14 cellular contexts compared by ENCODE assay signal in the genomic region with DNA sequence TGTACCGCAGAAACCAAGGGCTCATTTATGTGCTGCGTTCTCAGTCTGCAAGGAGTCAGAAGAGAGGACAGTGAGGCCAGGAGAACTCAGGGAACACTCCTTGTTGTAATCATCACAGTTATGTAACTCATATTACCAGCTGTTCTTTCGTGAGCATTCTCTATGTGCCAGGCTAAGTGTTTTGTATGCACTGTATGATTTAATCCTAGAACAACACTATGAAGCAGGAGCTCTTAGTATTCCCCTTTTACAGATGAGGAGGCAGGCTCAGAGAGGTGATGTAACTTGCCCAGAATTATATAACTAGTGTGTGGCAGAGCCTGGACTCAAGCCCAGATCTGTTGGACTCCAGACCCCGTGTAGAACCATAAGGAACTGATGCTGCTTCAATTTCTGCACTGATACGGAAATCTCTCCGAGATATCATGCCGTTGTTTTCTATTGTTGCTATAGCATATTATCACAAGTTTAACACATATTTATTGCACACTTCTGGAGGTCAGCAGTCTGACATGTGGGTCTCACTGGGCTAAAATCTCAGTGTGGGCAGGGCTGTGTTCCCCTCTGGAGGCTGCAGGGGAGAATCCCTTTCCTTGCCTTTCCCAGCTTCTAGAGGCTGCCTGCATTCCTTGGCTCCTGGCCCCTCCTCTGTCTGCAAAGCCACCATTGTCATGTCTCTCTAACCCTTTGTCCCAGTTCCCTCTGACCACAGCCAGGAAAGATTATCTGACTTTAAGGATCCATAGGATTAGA. TPM values are rescaled to one million over a fixed set of nuclear protein-coding genes. Genes with fewer than 3 reads are reported as not detected.
DNase-seq lines count a peak whose midpoint lies in the region; ATAC-seq and TF ChIP-seq lines count a peak whose summit lies in the region.
"Had no signal": no experiment of that assay in that cellular context is flagged by ENCODE, and none has a peak within 500 bp of the region (broad histone marks: within the 10 kb centered on the region; RNA-seq: fewer than 3 reads in every experiment).

No MANE protein-coding gene starts in this region.

- TF ChIP-seq CTCF in activated CD8-positive, alpha-beta T cell treated with anti-CD3 and anti-CD28 coated beads for 36 hours (IDR thresholded peaks at IDR 0.05), result no peak

- H3K9me3 ChIP-seq in esophagus (ENCODE audit: control insufficient read depth in 2 of 2, insufficient read depth in 1 of 2, low read depth in 1 of 2, low read length in 1 of 2) (no peaks in the 10 kb centered on the region), mucosa of rectum (ENCODE audit: control insufficient read depth in 2 of 2, low read length in 2 of 2) (no peaks in the 10 kb centered on the region)
- H3K9me3 ChIP-seq: SJSA1 had no signal

- no peak overlapping the region for H3K4me3 Mint-ChIP-seq in activated CD8-positive, alpha-beta T cell treated with anti-CD3 and anti-CD28 coated beads for 36 hours

- ATAC-seq in GM19467 (IDR thresholded peaks at IDR 0.05; ENCODE audit: unreplicated experiment), result no peak
- ATAC-seq in activated CD8-positive, alpha-beta T cell treated with anti-CD3 and anti-CD28 coated beads for 36 hours, result no peak

- H3K9me3 Mint-ChIP-seq in activated CD8-positive, alpha-beta T cell treated with anti-CD3 and anti-CD28 coated beads for 36 hours, result no peaks in the 10 kb centered on the region

- H3K36me3 Mint-ChIP-seq in activated CD8-positive, alpha-beta T cell treated with anti-CD3 and anti-CD28 coated beads for 36 hours (ENCODE audit: low read depth), result no peaks in the 10 kb centered on the region

- DNase-seq in AG08395 (ENCODE audit: low spot score), result peak; percentile 34
- DNase-seq in NCI-H2029 treated with DMSO at 0.1 percent for 48 hours (lab: John Stamatoyannopoulos, UW), result peak; percentile 26
- DNase-seq in activated CD8-positive, alpha-beta T cell treated with anti-CD3 and anti-CD28 coated beads for 36 hours, result no peak
- no peak for DNase-seq in NCI-H345 treated with DMSO at 0.1 percent for 48 hours (lab: John Stamatoyannopoulos, UW; ENCODE audit: unreplicated experiment)
- DNase-seq in A172 (ENCODE audit: low spot score), result no peak
- DNase-seq: activated CD4-positive, alpha-beta T cell treated with anti-CD3 and anti-CD28 coated beads, Interleukin-2, amount 50 U/mL, for 1 hour; brain microvascular endothelial cell; hypothalamus; NCI-H1105 had no signal

- intact Hi-C loops in activated CD8-positive, alpha-beta T cell treated with anti-CD3 and anti-CD28 coated beads for 36 hours (cut with micrococcal nuclease), result no loop called here

- no peak overlapping the region for H3K4me3 ChIP-seq in esophagus (ENCODE audit: low read depth in 1 of 2, low read length in 2 of 2)
- peak overlapping the region; percentile 34 to 35 for H3K4me3 ChIP-seq in mucosa of rectum (ENCODE audit: low read length in 2 of 2)
- H3K4me3 ChIP-seq: SJSA1 had no signal

- peak overlapping the region in 1 of 2 donors; percentile 55 for H3K9ac ChIP-seq in mucosa of rectum (ENCODE audit: low read depth in 1 of 2, low read length in 2 of 2)

- no peaks in the 10 kb centered on the region for H3K27me3 Mint-ChIP-seq in activated CD8-positive, alpha-beta T cell treated with anti-CD3 and anti-CD28 coated beads for 36 hours

- H3K27ac ChIP-seq in esophagus (ENCODE audit: low read depth in 2 of 2, low read length in 1 of 2), result peak overlapping the region; percentile 92 to 95
- H3K27ac ChIP-seq in mucosa of rectum (ENCODE audit: low read depth in 2 of 2, low read length in 2 of 2), result peak overlapping the region; percentile 80 to 91
- H3K27ac ChIP-seq: brain microvascular endothelial cell, SJSA1 had no signal

- H3K27ac Mint-ChIP-seq in activated CD8-positive, alpha-beta T cell treated with anti-CD3 and anti-CD28 coated beads for 36 hours, result no peak overlapping the region
- H3K27ac Mint-ChIP-seq: progenitor cell of endocrine pancreas had no signal

- peaks cover 1% of the 10 kb centered on the region for H3K4me1 Mint-ChIP-seq in activated CD8-positive, alpha-beta T cell treated with anti-CD3 and anti-CD28 coated beads for 36 hours (ENCODE audit: low read depth)

- CTCF ChIA-PET in activated CD8-positive, alpha-beta T cell treated with anti-CD3 and anti-CD28 coated beads for 36 hours (lab: Charles Lee), result interaction anchor here (2.0 kb wide), 1 partner anchor 12 kb away, joined by 11 read pairs; no protein-coding TSS in a partner anchor

- H3K4me1 ChIP-seq in esophagus (ENCODE audit: control insufficient read depth in 2 of 2, insufficient read depth in 2 of 2, low read length in 1 of 2) (peaks cover 0 to 40% of the 10 kb centered on the region in 2 donors), mucosa of rectum (ENCODE audit: control insufficient read depth in 2 of 2, insufficient read depth in 2 of 2, low read length in 2 of 2) (peaks cover 23 to 46% of the 10 kb centered on the region in 2 donors)

- H3K27me3 ChIP-seq in esophagus (ENCODE audit: control insufficient read depth in 1 of 2, insufficient read depth in 2 of 2, low read length in 2 of 2) (no peaks in the 10 kb centered on the region), mucosa of rectum (ENCODE audit: control insufficient read depth in 2 of 2, insufficient read depth in 2 of 2, low read length in 2 of 2) (no peaks in the 10 kb centered on the region)
- H3K27me3 ChIP-seq: brain microvascular endothelial cell, SJSA1 had no signal

- 35 to 37% methylated on average over 7 of the region's 7 CpGs for WGBS in esophagus, 2 donors

- H3K36me3 ChIP-seq in esophagus (ENCODE audit: control insufficient read depth in 2 of 2, insufficient read depth in 2 of 2, low read length in 1 of 2) (no peaks in the 10 kb centered on the region), mucosa of rectum (ENCODE audit: control insufficient read depth in 2 of 2, insufficient read depth in 2 of 2, low read length in 2 of 2) (no peaks in the 10 kb centered on the region)
- H3K36me3 ChIP-seq: brain microvascular endothelial cell, SJSA1 had no signal

- POLR2A ChIA-PET in activated CD8-positive, alpha-beta T cell treated with anti-CD3 and anti-CD28 coated beads for 36 hours (lab: Charles Lee), result interaction anchor here (1.5 kb wide), 1 partner anchor 15 kb away, joined by 3 read pairs; no protein-coding TSS in a partner anchor

RNA-seq across cellular contexts. Expression of gene CD9, which starts 16.3 kb away (rescaled TPM):
- polyA plus RNA-seq in esophagus, result 100 to 1,000 TPM; 467 to 898 TPM
- 1 to 10 TPM; 9.1 to 9.2 TPM for total RNA-seq in activated CD8-positive, alpha-beta T cell treated with anti-CD3 and anti-CD28 coated beads for 36 hours
- 107 and 128 TPM in 2 replicates for total RNA-seq in A172 (2014; rRNA removed; shearing (Covaris generic))

RNA-seq across cellular contexts. Expression of gene VWF, which starts 59.4 kb away (rescaled TPM):
- 10 to 100 TPM; 14.8 to 38.4 TPM for polyA plus RNA-seq in esophagus
- total RNA-seq in activated CD8-positive, alpha-beta T cell treated with anti-CD3 and anti-CD28 coated beads for 36 hours, result under 1 TPM; 0.11 to 0.13 TPM
- 0.31 and 0.36 TPM in 2 replicates for total RNA-seq in A172 (2014; rRNA removed; shearing (Covaris generic))

Comparison
In these comparisons a context has a peak if more than half of its experiments do, and no peak if none do; other contexts are left out.
1. DNase-seq: peak in AG08395 (single experiment) and NCI-H2029 treated with DMSO at 0.1 percent for 48 hours (single experiment); none in activated CD8-positive, alpha-beta T cell treated with anti-CD3 and anti-CD28 coated beads for 36 hours (single experiment), NCI-H345 treated with DMSO at 0.1 percent for 48 hours (single experiment) and A172 (single experiment).
2. H3K4me3 ChIP-seq: peak in mucosa of rectum (2 of 2); none in esophagus (0 of 2).
3. RNA of gene CD9, which starts 16.3 kb away (total RNA-seq): 107 to 128 TPM in A172; 9.1 to 9.2 TPM in activated CD8-positive, alpha-beta T cell treated with anti-CD3 and anti-CD28 coated beads for 36 hours; every median in the first group is over 10 times any median in the second.